Comparison of ENCODE assay signal across 8 cellular contexts in genomic region chr2:190996338-190996946, GRCh38. TPM values are rescaled to one million over a fixed set of nuclear protein-coding genes. Genes with fewer than 3 reads are reported as not detected.
A peak's percentile ranks its signal among the peaks of the same experiment; 100 is the strongest.
DNase-seq lines count a peak whose midpoint lies in the region; ATAC-seq and TF ChIP-seq lines count a peak whose summit lies in the region.

No MANE protein-coding gene starts in this region.

- H3K9me3 Mint-ChIP-seq in activated CD4-positive, alpha-beta memory T cell treated with anti-CD3 and anti-CD28 coated beads, Interleukin-2, amount 10 ng/mL, durations not matched to agents 7 days and 5 days = no peaks in the 10 kb centered on the region
- H3K9me3 Mint-ChIP-seq in glutamatergic neuron (ENCODE audit: unreplicated experiment) = no peaks in the 10 kb centered on the region
- H3K9me3 Mint-ChIP-seq in stimulated activated naive B cell treated with anti-CD40 and anti-IgM and Interleukin-4, amounts not matched to agents 10 μg/mL and 1 μg/mL and 100 μg/mL, for 72 hours = peaks cover 7 to 10% of the 10 kb centered on the region in 2 donors

- no peaks in the 10 kb centered on the region for H3K27me3 Mint-ChIP-seq in activated CD4-positive, alpha-beta memory T cell treated with anti-CD3 and anti-CD28 coated beads, Interleukin-2, amount 10 ng/mL, durations not matched to agents 7 days and 5 days
- H3K27me3 Mint-ChIP-seq in glutamatergic neuron (ENCODE audit: unreplicated experiment) = no peaks in the 10 kb centered on the region
- no peaks in the 10 kb centered on the region for H3K27me3 Mint-ChIP-seq in stimulated activated naive B cell treated with anti-CD40 and anti-IgM and Interleukin-4, amounts not matched to agents 10 μg/mL and 1 μg/mL and 100 μg/mL, for 72 hours

- peak overlapping the region; percentile 71 for H3K27ac Mint-ChIP-seq in activated CD4-positive, alpha-beta memory T cell treated with anti-CD3 and anti-CD28 coated beads, Interleukin-2, amount 10 ng/mL, durations not matched to agents 7 days and 5 days
- H3K27ac Mint-ChIP-seq in glutamatergic neuron (ENCODE audit: unreplicated experiment) = no peak overlapping the region
- H3K27ac Mint-ChIP-seq in stimulated activated naive B cell treated with anti-CD40 and anti-IgM and Interleukin-4, amounts not matched to agents 10 μg/mL and 1 μg/mL and 100 μg/mL, for 72 hours = peak overlapping the region; percentile 72

- CTCF ChIA-PET in activated CD4-positive, alpha-beta memory T cell treated with anti-CD3 and anti-CD28 coated beads, Interleukin-2, amount 10 ng/mL, durations not matched to agents 7 days and 5 days (lab: Charles Lee) = interaction anchor here (0.7 to 2.5 kb wide), 6 partner anchors 9 to 159 kb away, joined by 3 to 10 read pairs (median 4); no protein-coding TSS in a partner anchor

- H3K4me3 ChIP-seq in Jurkat, Clone E6-1 (ENCODE audit: low read length) = no peak overlapping the region

- H3K4me3 Mint-ChIP-seq in activated CD4-positive, alpha-beta memory T cell treated with anti-CD3 and anti-CD28 coated beads, Interleukin-2, amount 10 ng/mL, durations not matched to agents 7 days and 5 days = no peak overlapping the region
- no peak overlapping the region for H3K4me3 Mint-ChIP-seq in glutamatergic neuron (ENCODE audit: unreplicated experiment)
- H3K4me3 Mint-ChIP-seq in stimulated activated naive B cell treated with anti-CD40 and anti-IgM and Interleukin-4, amounts not matched to agents 10 μg/mL and 1 μg/mL and 100 μg/mL, for 72 hours = no peak overlapping the region

- TF ChIP-seq CTCF in 22Rv1 (IDR thresholded peaks at IDR 0.05) (peak; percentile 73), glutamatergic neuron (IDR thresholded peaks at IDR 0.05; ENCODE audit: partially characterized antibody, unreplicated experiment) (peak; percentile 51)

- H3K4me1 Mint-ChIP-seq in activated CD4-positive, alpha-beta memory T cell treated with anti-CD3 and anti-CD28 coated beads, Interleukin-2, amount 10 ng/mL, durations not matched to agents 7 days and 5 days = peaks cover 80% of the 10 kb centered on the region
- H3K4me1 Mint-ChIP-seq in glutamatergic neuron (ENCODE audit: low read depth, unreplicated experiment) = no peaks in the 10 kb centered on the region
- H3K4me1 Mint-ChIP-seq in stimulated activated naive B cell treated with anti-CD40 and anti-IgM and Interleukin-4, amounts not matched to agents 10 μg/mL and 1 μg/mL and 100 μg/mL, for 72 hours = peaks cover 8 to 14% of the 10 kb centered on the region in 2 donors

- peak; percentile 66 to 75 for ATAC-seq in stimulated activated naive B cell treated with anti-CD40 and anti-IgM and Interleukin-4, amounts not matched to agents 10 μg/mL and 1 μg/mL and 100 μg/mL, for 72 hours (replicated peaks)
- no peak for ATAC-seq in GM18858 (IDR thresholded peaks at IDR 0.05; ENCODE audit: unreplicated experiment)

- DNase-seq in Daoy (ENCODE audit: low read depth) (peak; percentile 23), glutamatergic neuron (peak; percentile 34), CD1c-positive myeloid dendritic cell (ENCODE audit: extremely low spot score) (no peak)
- peak; percentile 47 for DNase-seq in Jurkat, Clone E6-1 (ENCODE audit: low read depth, low spot score)
- DNase-seq in activated CD4-positive, alpha-beta memory T cell treated with anti-CD3 and anti-CD28 coated beads, Interleukin-2, amount 10 ng/mL, durations not matched to agents 7 days and 5 days = peak; percentile 34
- no peak for DNase-seq in stimulated activated naive B cell treated with anti-CD40 and anti-IgM and Interleukin-4, amounts not matched to agents 10 μg/mL and 1 μg/mL and 100 μg/mL, for 72 hours

- POLR2A ChIA-PET in activated CD4-positive, alpha-beta memory T cell treated with anti-CD3 and anti-CD28 coated beads, Interleukin-2, amount 10 ng/mL, durations not matched to agents 7 days and 5 days (lab: Charles Lee) = interaction anchor here (1.1 to 3.5 kb wide), 8 partner anchors 8 to 26 kb away, joined by 3 to 14 read pairs (median 4); no protein-coding TSS in a partner anchor

- no peak overlapping the region for H3K27ac ChIP-seq in 22Rv1

- H3K36me3 Mint-ChIP-seq in activated CD4-positive, alpha-beta memory T cell treated with anti-CD3 and anti-CD28 coated beads, Interleukin-2, amount 10 ng/mL, durations not matched to agents 7 days and 5 days (ENCODE audit: low read depth) = peaks cover 94% of the 10 kb centered on the region
- H3K36me3 Mint-ChIP-seq in glutamatergic neuron (ENCODE audit: unreplicated experiment) = peaks cover 7% of the 10 kb centered on the region
- H3K36me3 Mint-ChIP-seq in stimulated activated naive B cell treated with anti-CD40 and anti-IgM and Interleukin-4, amounts not matched to agents 10 μg/mL and 1 μg/mL and 100 μg/mL, for 72 hours = peaks cover 66 to 69% of the 10 kb centered on the region in 2 donors

RNA-seq across cellular contexts. Expression of gene STAT1, which starts 17.5 kb away (rescaled TPM):
- 44.7 and 58.5 TPM in 2 replicates for total RNA-seq in Daoy (2014; rRNA removed; shearing (Covaris generic))
- polyA plus RNA-seq in Jurkat, Clone E6-1 (2012; ENCODE audit: insufficient read depth, insufficient read length) = 34.2 TPM
- total RNA-seq in activated CD4-positive, alpha-beta memory T cell treated with anti-CD3 and anti-CD28 coated beads, Interleukin-2, amount 10 ng/mL, durations not matched to agents 7 days and 5 days = 100 to 1,000 TPM; 540 to 547 TPM
- 12.4 TPM for total RNA-seq in glutamatergic neuron (ENCODE audit: unreplicated experiment)

Comparison
In these comparisons a context has a peak if more than half of its experiments do, and no peak if none do; other contexts are left out.
1. DNase-seq: peak in Daoy (single experiment), Jurkat, Clone E6-1 (single experiment), activated CD4-positive, alpha-beta memory T cell treated with anti-CD3 and anti-CD28 coated beads, Interleukin-2, amount 10 ng/mL, durations not matched to agents 7 days and 5 days (single experiment) and glutamatergic neuron (single experiment); none in stimulated activated naive B cell treated with anti-CD40 and anti-IgM and Interleukin-4, amounts not matched to agents 10 μg/mL and 1 μg/mL and 100 μg/mL, for 72 hours (single experiment) and CD1c-positive myeloid dendritic cell (single experiment).